In the genomic region with DNA sequence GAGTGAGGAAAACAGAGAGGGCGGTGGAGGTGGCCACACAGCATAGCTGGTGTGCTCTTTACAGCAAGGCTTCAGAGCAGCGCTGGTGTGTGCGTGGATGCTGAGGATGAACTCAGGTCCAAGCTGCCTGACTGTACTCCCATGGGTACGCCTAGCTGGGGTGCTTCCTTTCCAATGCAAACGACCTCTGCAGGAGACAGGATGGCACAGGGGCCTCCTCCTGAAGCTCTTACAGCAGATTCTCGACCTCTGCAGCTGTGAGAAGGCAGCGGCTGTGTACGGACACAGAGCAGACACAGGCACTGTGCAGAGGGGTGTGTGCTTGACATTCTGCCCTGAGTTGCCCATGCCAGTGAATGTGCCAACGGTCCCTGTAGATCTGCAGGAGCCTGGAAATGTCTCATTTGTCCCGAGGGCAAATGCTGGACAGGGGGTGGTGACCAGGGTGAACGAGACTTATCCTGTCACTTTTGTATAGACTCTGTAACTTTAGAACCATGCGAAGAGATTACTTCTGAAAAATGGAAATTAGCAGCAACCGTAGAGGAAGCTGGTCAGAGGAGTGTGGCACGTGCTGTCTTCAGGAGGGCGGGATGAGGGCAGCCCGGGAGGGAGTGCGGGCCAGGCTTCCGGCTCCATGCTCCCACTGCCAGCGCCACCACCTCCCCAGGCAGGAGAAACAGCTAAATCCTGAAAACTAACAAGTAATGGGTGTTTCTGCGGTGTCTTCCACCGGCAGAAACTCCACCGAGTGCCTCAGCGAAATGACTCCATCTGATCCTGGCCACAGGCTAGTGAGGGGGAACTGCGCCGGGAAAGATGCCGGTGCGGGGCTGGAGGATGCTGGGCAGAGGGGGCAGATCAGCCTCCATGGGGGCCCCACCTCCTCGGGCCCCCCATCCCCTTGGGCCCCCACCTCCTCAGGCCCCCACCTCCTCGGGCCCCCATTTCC, we compare ENCODE assay signal across 20 cellular contexts.
DNase-seq lines count a peak whose midpoint lies in the region; ATAC-seq and TF ChIP-seq lines count a peak whose summit lies in the region.
"Had no signal": no experiment of that assay in that cellular context is flagged by ENCODE, and none has a peak within 500 bp of the region (broad histone marks: within the 10 kb centered on the region; RNA-seq: fewer than 3 reads in every experiment).

No MANE protein-coding gene starts in this region.

- no peak overlapping the region for H3K4ac ChIP-seq in H9 (ENCODE audit: low read depth, low read length)
- no peak overlapping the region for H3K4ac ChIP-seq in mesenchymal stem cell (ENCODE audit: low read depth in 1 of 2, low read length in 2 of 2)

- CTCF ChIA-PET in A673 (lab: Charles Lee) = interaction anchor here (0.9 kb wide), 1 partner anchor 26 kb away, joined by 3 read pairs; no protein-coding TSS in a partner anchor

- no peak for ATAC-seq in GM18873 (IDR thresholded peaks at IDR 0.05; ENCODE audit: low FRiP score, unreplicated experiment)
- ATAC-seq in GM21576 (IDR thresholded peaks at IDR 0.05; ENCODE audit: unreplicated experiment) = no peak
- ATAC-seq: activated CD4-positive, alpha-beta T cell treated with anti-CD3 and anti-CD28 coated beads for 36 hours; esophagus mucosa; left ventricle myocardium superior had no signal

- peaks cover 0 to 3% of the 10 kb centered on the region in 2 experiments; a peak in 1 of 5 replicates for H3K9me3 Mint-ChIP-seq in H9

- no peaks in the 10 kb centered on the region for H3K79me1 ChIP-seq in H9 (ENCODE audit: insufficient read depth, low read depth, low read length, poor library complexity, severe bottlenecking)
- H3K79me1 ChIP-seq in mesenchymal stem cell (replicated peaks; ENCODE audit: low read length, poor library complexity, severe bottlenecking) = no peaks in the 10 kb centered on the region

- POLR2A ChIA-PET in A673 (lab: Charles Lee; ENCODE audit: low non-redundant PET) = interaction anchor here (0.7 kb wide), 1 partner anchor 265 kb away, joined by 3 read pairs; no protein-coding TSS in a partner anchor

- H4K20me1 ChIP-seq in H9 (ENCODE audit: control insufficient read depth, insufficient read depth, insufficient read length) = no peaks in the 10 kb centered on the region

- H2AK5ac ChIP-seq in H9 (ENCODE audit: insufficient read length, low read length) = no peak overlapping the region
- no peak overlapping the region for H2AK5ac ChIP-seq in mesenchymal stem cell (ENCODE audit: low read length, severe bottlenecking)

- no peaks in the 10 kb centered on the region for H3K36me3 Mint-ChIP-seq in H9 (ENCODE audit: insufficient read depth in 1 of 3, low read depth in 3 of 3)

- no peak overlapping the region for H2BK20ac ChIP-seq in H9 (ENCODE audit: low read depth, low read length, poor library complexity, severe bottlenecking)

- TF ChIP-seq CTCF in A673 (conservative IDR thresholded peaks at IDR 0.05; ENCODE audit: low read depth, low read length) (no peak), H9 (conservative IDR thresholded peaks at IDR 0.05) (no peak)

- DNase-seq in A673 (ENCODE audit: low spot score) = peak; percentile 63
- DNase-seq in H9 = peak; percentile 33
- peak; percentile 24 for DNase-seq in RPMI7951 (ENCODE audit: low read depth)
- peak; percentile 32 for DNase-seq in islet precursor cell
- DNase-seq in mesenchymal stem cell = no peak
- no peak for DNase-seq in activated gamma-delta T cell treated with Interleukin-2 at 50 U/mL for 16 hours
- DNase-seq: activated CD4-positive, alpha-beta T cell treated with anti-CD3 and anti-CD28 coated beads for 36 hours; adrenal gland; caudate nucleus; glutamatergic neuron; left ventricle myocardium superior; NCI-H1417 treated with DMSO at 0.1 percent for 48 hours; NCI-H446; occipital lobe; stimulated activated CD4-positive, alpha-beta T cell treated with anti-CD3 and anti-CD28 coated beads, Interleukin-2, amount 100 ng/mL, for 24 hours; T1000 had no signal

- no peak overlapping the region for H3K23ac ChIP-seq in H9 (ENCODE audit: insufficient read length, low read depth, low read length)
- no peak overlapping the region for H3K23ac ChIP-seq in mesenchymal stem cell (ENCODE audit: low read length in 2 of 2)

- no peaks in the 10 kb centered on the region for H3K23me2 ChIP-seq in H9 (ENCODE audit: insufficient read length, low read depth, low read length, poor library complexity, severe bottlenecking)

- H3K4me3 Mint-ChIP-seq in H9 = peak overlapping the region in 1 of 2 experiments; percentile 43; a peak in 2 of 5 replicates
- H3K4me3 Mint-ChIP-seq: activated CD4-positive, alpha-beta T cell treated with anti-CD3 and anti-CD28 coated beads for 36 hours had no signal

- BruUV-seq in A673 (replicated peaks; lab: Mats Ljungman, UMichigan) = no TSS peak

- H3K14ac ChIP-seq in H9 (ENCODE audit: insufficient read depth, low read length) (no peak overlapping the region), mesenchymal stem cell (ENCODE audit: low read length in 2 of 2) (no peak overlapping the region)

- H3K27me3 ChIP-seq in A673 (replicated peaks; ENCODE audit: insufficient read depth, low read depth, low read length, poor library complexity) (no peaks in the 10 kb centered on the region), H9 (ENCODE audit: insufficient read depth, low read length) (no peaks in the 10 kb centered on the region), mesenchymal stem cell (ENCODE audit: control insufficient read depth in 1 of 2, insufficient read depth in 1 of 2, low read length in 2 of 2) (peaks cover 0 to 32% of the 10 kb centered on the region in 2 experiments)
- H3K27me3 ChIP-seq: adrenal gland had no signal

- H3K4me1 ChIP-seq in A673 (ENCODE audit: insufficient read depth, low read length, poor library complexity, severe bottlenecking) (peaks cover 8% of the 10 kb centered on the region), H9 (ENCODE audit: insufficient read depth, low read length) (peaks cover 3% of the 10 kb centered on the region; the same call in 1 of the 2 replicates), mesenchymal stem cell (ENCODE audit: control insufficient read depth, insufficient read depth, low read depth, low read length) (peaks cover 38% of the 10 kb centered on the region)
- H3K4me1 ChIP-seq: adrenal gland had no signal

- H2BK12ac ChIP-seq in H9 (ENCODE audit: insufficient read length, low read depth, low read length) (no peak overlapping the region), mesenchymal stem cell (ENCODE audit: low read length in 2 of 2) (no peak overlapping the region)

- no peak overlapping the region for H4K91ac ChIP-seq in H9 (ENCODE audit: insufficient read length, low read depth, low read length)
- H4K91ac ChIP-seq in mesenchymal stem cell (ENCODE audit: low read length) = no peak overlapping the region

- H2BK120ac ChIP-seq in H9 (ENCODE audit: low read depth, low read length, poor library complexity, severe bottlenecking) (no peak overlapping the region), mesenchymal stem cell (ENCODE audit: low read depth, low read length) (no peak overlapping the region)

- H3K4me2 ChIP-seq in H9 (ENCODE audit: insufficient read depth, insufficient read length, low read length) = no peak overlapping the region
- no peak overlapping the region for H3K4me2 ChIP-seq in mesenchymal stem cell (ENCODE audit: low read length, poor library complexity, severe bottlenecking)
- H3K4me2 ChIP-seq: KMS-11 had no signal

- H4K5ac ChIP-seq in H9 (ENCODE audit: insufficient read length, low read depth, low read length) = no peak overlapping the region

- H3K27me3 Mint-ChIP-seq in H9 (ENCODE audit: low read depth) = peaks cover 12% of the 10 kb centered on the region
- H3K27me3 Mint-ChIP-seq: activated CD4-positive, alpha-beta T cell treated with anti-CD3 and anti-CD28 coated beads for 36 hours had no signal

- H3K4me3 ChIP-seq in A673 (ENCODE audit: low read depth, low read length, poor library complexity, severe bottlenecking) (no peak overlapping the region), mesenchymal stem cell (ENCODE audit: insufficient read depth in 1 of 2, low read depth in 1 of 2, low read length in 2 of 2) (no peak overlapping the region)
- H3K4me3 ChIP-seq: adrenal gland had no signal

- WGBS in H9 (ENCODE audit: extremely low coverage, insufficient read length, low lambda C conversion rate) = no CpG with 5 or more reads among the region's 29 CpGs
- WGBS in mesenchymal stem cell = 81% methylated on average over 27 of the region's 29 CpGs

- intact Hi-C loops in A673 (cut with micrococcal nuclease; ENCODE audit: unreplicated experiment) = no loop called here

- H3K9ac ChIP-seq in H9 (ENCODE audit: extremely low read depth, insufficient read length, low read length) (no peak overlapping the region), mesenchymal stem cell (ENCODE audit: low read length) (no peak overlapping the region)
- H3K9ac ChIP-seq: KMS-11 had no signal

- H2BK15ac ChIP-seq in H9 (ENCODE audit: low read depth, low read length) (no peak overlapping the region), mesenchymal stem cell (ENCODE audit: low read depth, poor library complexity, severe bottlenecking) (no peak overlapping the region)

- H3K18ac ChIP-seq in H9 (ENCODE audit: insufficient read length, low read depth, low read length) = no peak overlapping the region
- no peak overlapping the region for H3K18ac ChIP-seq in mesenchymal stem cell (ENCODE audit: low read depth in 1 of 2, low read length in 2 of 2)

- no peaks in the 10 kb centered on the region for H3K79me2 ChIP-seq in H9 (ENCODE audit: insufficient read depth, low read length)

- H2BK5ac ChIP-seq in H9 (ENCODE audit: insufficient read length, low read length) = no peak overlapping the region
- H2BK5ac ChIP-seq in mesenchymal stem cell (ENCODE audit: low read depth, low read length, poor library complexity, severe bottlenecking) = no peak overlapping the region

- H2AFZ ChIP-seq in H9 (ENCODE audit: low read length) (no peak overlapping the region), mesenchymal stem cell (ENCODE audit: low read depth, low read length) (no peak overlapping the region)

- H3K9me3 ChIP-seq in A673 (ENCODE audit: low read depth, low read length, poor library complexity, severe bottlenecking) (no peaks in the 10 kb centered on the region), H9 (ENCODE audit: control insufficient read depth, low read depth, low read length) (no peaks in the 10 kb centered on the region), mesenchymal stem cell (ENCODE audit: control insufficient read depth, low read length) (no peaks in the 10 kb centered on the region)
- H3K9me3 ChIP-seq: adrenal gland had no signal

- H3K27ac Mint-ChIP-seq in H9 = peak overlapping the region in 2 of 3 experiments; percentile 36 to 61; a peak in 2 of 7 replicates
- H3K27ac Mint-ChIP-seq: activated CD4-positive, alpha-beta T cell treated with anti-CD3 and anti-CD28 coated beads for 36 hours had no signal

- H3K56ac ChIP-seq in H9 (ENCODE audit: insufficient read length, low read depth, low read length) = no peak overlapping the region

- H3K4me1 Mint-ChIP-seq in H9 = peaks cover 24 to 36% of the 10 kb centered on the region in 2 experiments

- H3T11ph ChIP-seq in H9 (ENCODE audit: low read length) = no peak overlapping the region

- H3K36me3 ChIP-seq in A673 (ENCODE audit: insufficient read depth, low read length, poor library complexity, severe bottlenecking) (no peaks in the 10 kb centered on the region), mesenchymal stem cell (ENCODE audit: control insufficient read depth in 1 of 2, insufficient read depth in 2 of 2, low read depth in 1 of 2, low read length in 2 of 2) (no peaks in the 10 kb centered on the region)
- H3K36me3 ChIP-seq: adrenal gland had no signal

- no peak overlapping the region for H3K27ac ChIP-seq in A673 (ENCODE audit: low read depth, low read length, poor library complexity, severe bottlenecking)
- no peak overlapping the region for H3K27ac ChIP-seq in H9 (ENCODE audit: insufficient read length, low read depth, low read length)
- H3K27ac ChIP-seq in mesenchymal stem cell (ENCODE audit: low read length, poor library complexity, severe bottlenecking) = no peak overlapping the region
- H3K27ac ChIP-seq: adrenal gland, KMS-11 had no signal

- no peak overlapping the region for H4K8ac ChIP-seq in H9 (replicated peaks; ENCODE audit: insufficient read length, low read depth, low read length)
- no peak overlapping the region for H4K8ac ChIP-seq in mesenchymal stem cell (ENCODE audit: low read length)

Comparison
In these comparisons a context has a peak if more than half of its experiments do, and no peak if none do; other contexts are left out.
1. DNase-seq: peak in A673 (single experiment), H9 (single experiment), RPMI7951 (single experiment) and islet precursor cell (single experiment); none in mesenchymal stem cell (single experiment) and activated gamma-delta T cell treated with Interleukin-2 at 50 U/mL for 16 hours (single experiment).